In genomic region chr17:37787055-37787720, GRCh38 we compare ENCODE assay signal across 1 cellular context.
TF ChIP-seq lines count a peak whose summit lies in the region.

No MANE protein-coding gene starts in this region.

TF ChIP-seq in GM23338, 12 proteins besides CTCF, POLR2A, EP300 and RAD21:
- no peak for TF ChIP-seq ZNF462 (CRISPR knock-in tag; IDR thresholded peaks at IDR 0.05)
- TF ChIP-seq EZH2 (IDR thresholded peaks at IDR 0.05; ENCODE audit: low read depth, unreplicated experiment): no peak
- no peak for TF ChIP-seq JUNB (IDR thresholded peaks at IDR 0.05; ENCODE audit: unreplicated experiment)
- no peak for TF ChIP-seq ZNF331 (CRISPR knock-in tag; IDR thresholded peaks at IDR 0.05; ENCODE audit: low read depth)
- TF ChIP-seq ZNF114 (CRISPR knock-in tag; IDR thresholded peaks at IDR 0.05): no peak
- TF ChIP-seq STAT1 (IDR thresholded peaks at IDR 0.05; ENCODE audit: unreplicated experiment): no peak
- TF ChIP-seq ETS1 (IDR thresholded peaks at IDR 0.05): no peak
